10 cellular contexts compared by ENCODE assay signal in genomic region chr10:52566471-52567246, GRCh38.
A peak's percentile ranks its signal among the peaks of the same experiment; 100 is the strongest.
DNase-seq lines count a peak whose midpoint lies in the region; ATAC-seq, FAIRE-seq and TF ChIP-seq lines count a peak whose summit lies in the region.
"Had no signal": no experiment of that assay in that cellular context is flagged by ENCODE, and none has a peak within 500 bp of the region (broad histone marks: within the 10 kb centered on the region; RNA-seq: fewer than 3 reads in every experiment).

No MANE protein-coding gene starts in this region.

- POLR2A ChIA-PET in endothelial cell of umbilical vein (lab: Charles Lee): interaction anchor here (1.5 kb wide), 1 partner anchor 252 kb away, joined by 7 read pairs; the partner anchor contains the start of gene DKK1
- POLR2A ChIA-PET in activated CD8-positive, alpha-beta T cell treated with anti-CD3 and anti-CD28 coated beads for 36 hours (lab: Charles Lee): no interaction called here

- no peak overlapping the region for H3K9ac ChIP-seq in endothelial cell of umbilical vein (replicated peaks; ENCODE audit: extremely low read depth, insufficient read depth, low read length)

- dilution Hi-C loops in endothelial cell of umbilical vein (cut with MboI; ENCODE audit: extremely low pct_ligation_motif_present, low sequenced_read_pairs): no loop called here

- H3K4me3 ChIP-seq in endothelial cell of umbilical vein (replicated peaks in 1 of 3; ENCODE audit: insufficient read depth in 1 of 3, low read depth in 1 of 3, low read length in 3 of 3) (no peak overlapping the region), retinal pigment epithelial cell (ENCODE audit: low read length) (no peak overlapping the region)
- H3K4me3 ChIP-seq: skin epidermis had no signal

- no peaks in the 10 kb centered on the region for H4K20me1 ChIP-seq in endothelial cell of umbilical vein (replicated peaks; ENCODE audit: control insufficient read depth, extremely low read depth, insufficient read depth, low read length)

- TF ChIP-seq CTCF in endothelial cell of umbilical vein (IDR thresholded peaks at IDR 0.05; ENCODE audit: extremely low read depth in 1 of 2, insufficient read depth in 1 of 2, low read depth in 1 of 2, low read length in 2 of 2): peak; percentile 18 to 47
- peak; percentile 65 for TF ChIP-seq CTCF in retinal pigment epithelial cell (conservative IDR thresholded peaks at IDR 0.05; ENCODE audit: low read depth, low read length)
- TF ChIP-seq CTCF in activated CD8-positive, alpha-beta T cell treated with anti-CD3 and anti-CD28 coated beads for 36 hours (IDR thresholded peaks at IDR 0.05): no peak

- intact Hi-C loops in endothelial cell of umbilical vein (cut with micrococcal nuclease): loop anchor here (1.0 to 2.0 kb wide), 5 partner anchors 13 to 350 kb away; partner anchors contain the start of gene DKK1
- intact Hi-C loops in activated CD8-positive, alpha-beta T cell treated with anti-CD3 and anti-CD28 coated beads for 36 hours (cut with micrococcal nuclease): no loop called here

- peak; percentile 47 for FAIRE-seq in endothelial cell of umbilical vein (lab: Jason Lieb, UNC)

- no peak overlapping the region for H3K27ac ChIP-seq in endothelial cell of umbilical vein (ENCODE audit: insufficient read depth, low read depth, low read length)
- H3K27ac ChIP-seq: HL-60, skin epidermis had no signal

- H3K9me1 ChIP-seq in endothelial cell of umbilical vein (replicated peaks; ENCODE audit: control insufficient read depth, extremely low read depth, insufficient read depth, low read length): no peaks in the 10 kb centered on the region

- CTCF ChIA-PET in endothelial cell of umbilical vein (lab: Charles Lee): interaction anchor here (0.6 to 5.9 kb wide), 33 partner anchors 8 to 350 kb away, joined by 3 to 279 read pairs (median 4); partner anchors contain the start of gene DKK1
- CTCF ChIA-PET in activated CD8-positive, alpha-beta T cell treated with anti-CD3 and anti-CD28 coated beads for 36 hours (lab: Charles Lee): interaction anchor here (0.7 to 1.6 kb wide), 2 partner anchors 182 to 259 kb away, joined by 3 to 4 read pairs; no protein-coding TSS in a partner anchor

- H3K4me1 Mint-ChIP-seq in activated CD8-positive, alpha-beta T cell treated with anti-CD3 and anti-CD28 coated beads for 36 hours (ENCODE audit: low read depth): no peaks in the 10 kb centered on the region

- H3K4me3 Mint-ChIP-seq in activated CD8-positive, alpha-beta T cell treated with anti-CD3 and anti-CD28 coated beads for 36 hours: no peak overlapping the region

- H3K4me1 ChIP-seq in endothelial cell of umbilical vein (ENCODE audit: control insufficient read depth, extremely low read depth, insufficient read depth, low read length): peaks cover 14% of the 10 kb centered on the region

- no peaks in the 10 kb centered on the region for H3K27me3 ChIP-seq in endothelial cell of umbilical vein (ENCODE audit: control insufficient read depth in 2 of 2, insufficient read depth in 2 of 2, low read length in 2 of 2)

- no peaks in the 10 kb centered on the region for H3K36me3 Mint-ChIP-seq in activated CD8-positive, alpha-beta T cell treated with anti-CD3 and anti-CD28 coated beads for 36 hours (ENCODE audit: low read depth)

- BruUV-seq in endothelial cell of umbilical vein (replicated peaks; lab: Mats Ljungman, UMichigan): no TSS peak

- no peak overlapping the region for H2AFZ ChIP-seq in endothelial cell of umbilical vein (ENCODE audit: low read depth, low read length)

- H3K9me3 Mint-ChIP-seq in activated CD8-positive, alpha-beta T cell treated with anti-CD3 and anti-CD28 coated beads for 36 hours: no peaks in the 10 kb centered on the region

- peak; percentile 32 for DNase-seq in NCI-H460 (ENCODE audit: extremely low read depth, low read depth)
- DNase-seq in endothelial cell of umbilical vein (ENCODE audit: low read depth, low spot score): peak; percentile 81
- DNase-seq in retinal pigment epithelial cell (ENCODE audit: low read depth): peak; percentile 22
- DNase-seq in activated CD8-positive, alpha-beta T cell treated with anti-CD3 and anti-CD28 coated beads for 36 hours: no peak

- H3K9me3 ChIP-seq in endothelial cell of umbilical vein (replicated peaks; ENCODE audit: control insufficient read depth, insufficient read depth, low read length): no peaks in the 10 kb centered on the region

- no peaks in the 10 kb centered on the region for H3K36me3 ChIP-seq in endothelial cell of umbilical vein (ENCODE audit: control insufficient read depth in 2 of 2, extremely low read depth in 1 of 2, insufficient read depth in 2 of 2, low read length in 2 of 2)

- H3K27ac Mint-ChIP-seq in activated CD8-positive, alpha-beta T cell treated with anti-CD3 and anti-CD28 coated beads for 36 hours: no peak overlapping the region

- no peak for TF ChIP-seq POLR2A in endothelial cell of umbilical vein (IDR thresholded peaks at IDR 0.05; ENCODE audit: low read depth, low read length)

- peak overlapping the region; percentile 69 for H3K4me2 ChIP-seq in endothelial cell of umbilical vein (ENCODE audit: insufficient read depth, low read length)

- no peaks in the 10 kb centered on the region for H3K27me3 Mint-ChIP-seq in activated CD8-positive, alpha-beta T cell treated with anti-CD3 and anti-CD28 coated beads for 36 hours

- no peaks in the 10 kb centered on the region for H3K79me2 ChIP-seq in endothelial cell of umbilical vein (ENCODE audit: control insufficient read depth, insufficient read depth, low read length)

- ATAC-seq in GM19351 (IDR thresholded peaks at IDR 0.05; ENCODE audit: unreplicated experiment): peak; percentile 36
- ATAC-seq in GM18861 (IDR thresholded peaks at IDR 0.05; ENCODE audit: unreplicated experiment): no peak
- no peak for ATAC-seq in GM18873 (IDR thresholded peaks at IDR 0.05; ENCODE audit: low FRiP score, unreplicated experiment)
- no peak for ATAC-seq in activated CD8-positive, alpha-beta T cell treated with anti-CD3 and anti-CD28 coated beads for 36 hours
- ATAC-seq in GM18858 (IDR thresholded peaks at IDR 0.05; ENCODE audit: unreplicated experiment): no peak

TF ChIP-seq in endothelial cell of umbilical vein, 7 proteins besides CTCF, POLR2A, EP300 and RAD21:
- TF ChIP-seq GATA2 (IDR thresholded peaks at IDR 0.05; ENCODE audit: insufficient read depth, insufficient read length, low read depth, low read length) (no peak), POLR2AphosphoS5 (IDR thresholded peaks at IDR 0.05; ENCODE audit: insufficient read depth, low read depth, low read length) (no peak), MYC (IDR thresholded peaks at IDR 0.05; ENCODE audit: low read depth, low read length) (no peak), EZH2 (IDR thresholded peaks at IDR 0.05; ENCODE audit: borderline replicate concordance, low read depth, low read length, severe bottlenecking) (no peak), FOS (IDR thresholded peaks at IDR 0.05; ENCODE audit: borderline replicate concordance, insufficient read depth, low read length) (no peak), MAX (IDR thresholded peaks at IDR 0.05; ENCODE audit: insufficient read depth, insufficient read length) (no peak), JUN (IDR thresholded peaks at IDR 0.05; ENCODE audit: borderline replicate concordance, insufficient read depth, insufficient read length, low read depth) (no peak)
